7 cellular contexts compared by ENCODE assay signal in the genomic region with DNA sequence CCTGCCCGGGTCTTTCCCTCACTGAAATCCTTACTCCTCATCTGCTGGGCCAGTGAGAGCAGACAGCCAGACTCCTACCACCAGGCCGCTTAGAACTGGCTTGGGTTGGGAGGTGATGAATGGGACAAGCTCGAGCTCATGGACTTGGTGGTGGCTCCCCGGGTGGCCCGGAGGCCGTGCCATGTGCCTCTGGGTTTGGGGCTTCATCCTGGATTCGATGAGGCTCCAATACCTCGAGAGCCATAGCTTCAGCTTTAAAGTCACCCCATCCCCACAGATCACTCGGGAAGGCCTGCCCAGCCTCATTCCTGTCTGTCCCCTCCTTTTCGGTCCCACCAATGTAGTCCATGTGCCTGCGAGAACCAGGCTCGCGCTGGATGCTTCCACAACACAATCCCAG. TPM values are rescaled to one million over a fixed set of nuclear protein-coding genes. Genes with fewer than 3 reads are reported as not detected.
"Had no signal": no experiment of that assay in that cellular context is flagged by ENCODE, and none has a peak within 500 bp of the region (broad histone marks: within the 10 kb centered on the region; RNA-seq: fewer than 3 reads in every experiment).

No MANE protein-coding gene starts in this region.

- H3K27ac ChIP-seq: GM23248 had no signal

- H3K4me3 Mint-ChIP-seq: H9 had no signal

- DNase-seq: GM23248, GOT3, H9, HCEC 1CT, IMR-90 had no signal

- H3K4me1 Mint-ChIP-seq: H9 had no signal

- ATAC-seq: K562 had no signal

- H3K4me3 ChIP-seq: GM23248, K562 had no signal

- H3K27ac Mint-ChIP-seq: H9 had no signal

RNA-seq across cellular contexts. Expression of a gene that starts 51.5 kb away (rescaled TPM):
- total RNA-seq: H4, IMR-90, K562 had no signal
